ENCODE assay signal across 8 cellular contexts in the genomic region with DNA sequence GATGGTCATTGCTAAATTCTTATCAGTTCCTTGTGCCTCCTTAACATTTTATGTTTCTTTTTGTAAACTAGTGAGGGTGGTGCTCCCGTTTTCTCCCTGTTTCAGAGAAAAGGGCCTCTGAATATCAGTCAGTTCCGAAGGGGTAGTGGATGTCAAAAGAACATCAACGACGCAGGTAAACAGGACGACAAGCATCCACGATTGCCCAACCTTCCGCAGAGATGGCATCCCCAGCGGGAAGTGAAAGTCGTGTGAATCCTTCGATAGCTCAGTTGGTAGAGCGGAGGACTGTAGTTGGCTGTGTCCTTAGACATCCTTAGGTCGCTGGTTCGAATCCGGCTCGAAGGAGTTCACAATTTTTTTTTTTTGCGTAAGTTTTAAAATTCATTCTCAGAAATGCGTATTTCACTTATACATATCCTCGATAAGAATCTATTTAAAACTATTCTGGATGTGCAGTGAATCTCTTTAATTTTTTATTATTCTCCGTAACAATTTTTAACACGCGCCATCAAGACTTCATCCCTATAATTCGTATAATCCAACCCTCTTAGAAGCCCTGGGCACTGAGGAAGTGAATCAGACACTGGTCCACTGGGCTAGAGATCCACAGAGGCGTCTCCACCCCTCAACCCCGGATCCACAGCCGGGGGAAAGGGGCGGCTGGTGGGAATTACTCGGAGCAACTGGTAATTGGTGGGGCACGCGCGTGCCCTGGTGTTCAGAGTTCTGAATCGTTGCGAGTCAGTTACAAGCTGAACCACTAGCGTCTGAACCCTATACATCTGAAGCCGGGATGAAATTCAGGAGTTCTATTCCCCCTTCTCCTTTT. TPM values are rescaled to one million over a fixed set of nuclear protein-coding genes. Genes with fewer than 3 reads are reported as not detected.
DNase-seq lines count a peak whose midpoint lies in the region; ATAC-seq lines count a peak whose summit lies in the region.

No MANE protein-coding gene starts in this region.

- peaks cover 4% of the 10 kb centered on the region for H3K4me1 ChIP-seq in muscle layer of colon (ENCODE audit: insufficient read depth, low read length)

- no peaks in the 10 kb centered on the region for H3K27me3 ChIP-seq in muscle layer of colon (ENCODE audit: control insufficient read depth in 1 of 2, insufficient read depth in 2 of 2, low read length in 2 of 2)

- no peaks in the 10 kb centered on the region for H3K9me3 ChIP-seq in muscle layer of colon (ENCODE audit: low read length)

- H3K4me3 ChIP-seq in Jurkat, Clone E6-1 (ENCODE audit: low read length): peak overlapping the region; percentile 59
- H3K4me3 ChIP-seq in muscle layer of colon (ENCODE audit: low read depth in 1 of 2, low read length in 2 of 2): peak overlapping the region; percentile 71 to 79

- H3K9ac ChIP-seq in muscle layer of colon (ENCODE audit: low read length): peak overlapping the region; percentile 32

- H3K27ac ChIP-seq in muscle layer of colon (ENCODE audit: low read depth, low read length): peak overlapping the region; percentile 70

- DNase-seq in COLO829 (ENCODE audit: low spot score) (peak; percentile 97), OCI-M2 (lab: John Stamatoyannopoulos, UW; ENCODE audit: unreplicated experiment) (peak; percentile 97), activated T-cell treated with anti-CD3 and anti-CD28 coated beads for 48 hours (ENCODE audit: low read depth) (peak; percentile 94)
- DNase-seq in Jurkat, Clone E6-1 (ENCODE audit: low read depth, low spot score): peak; percentile 96
- DNase-seq in stimulated activated CD8-positive, alpha-beta memory T cell treated with anti-CD3 and anti-CD28 coated beads, Interleukin-7, amount 100 ng/mL, for 24 hours (ENCODE audit: low read depth): peak; percentile 100

- H3K36me3 ChIP-seq in muscle layer of colon (ENCODE audit: insufficient read depth, low read length): no peaks in the 10 kb centered on the region

- ATAC-seq in GM21529 (IDR thresholded peaks at IDR 0.05; ENCODE audit: unreplicated experiment) (peak; percentile 80), esophagus mucosa (peak; percentile 74)

RNA-seq across cellular contexts. Expression of a gene that starts 27.9 kb away (rescaled TPM):
- 25.6 TPM for polyA plus RNA-seq in Jurkat, Clone E6-1 (2012; ENCODE audit: insufficient read depth, insufficient read length)
- total RNA-seq in esophagus mucosa: 14.6 TPM

RNA-seq across cellular contexts. Expression of a gene that starts 30.7 kb away (rescaled TPM):
- polyA plus RNA-seq in Jurkat, Clone E6-1 (2012; ENCODE audit: insufficient read depth, insufficient read length): 84.0 TPM
- 29.9 TPM for total RNA-seq in esophagus mucosa

Comparison
In these comparisons a context has a peak if more than half of its experiments do, and no peak if none do; other contexts are left out.
1. Peak in every context shown above with its lines: DNase-seq, ATAC-seq, H3K4me3 ChIP-seq and H3K27ac ChIP-seq.